ENCODE assay signal across 23 cellular contexts in the genomic region with DNA sequence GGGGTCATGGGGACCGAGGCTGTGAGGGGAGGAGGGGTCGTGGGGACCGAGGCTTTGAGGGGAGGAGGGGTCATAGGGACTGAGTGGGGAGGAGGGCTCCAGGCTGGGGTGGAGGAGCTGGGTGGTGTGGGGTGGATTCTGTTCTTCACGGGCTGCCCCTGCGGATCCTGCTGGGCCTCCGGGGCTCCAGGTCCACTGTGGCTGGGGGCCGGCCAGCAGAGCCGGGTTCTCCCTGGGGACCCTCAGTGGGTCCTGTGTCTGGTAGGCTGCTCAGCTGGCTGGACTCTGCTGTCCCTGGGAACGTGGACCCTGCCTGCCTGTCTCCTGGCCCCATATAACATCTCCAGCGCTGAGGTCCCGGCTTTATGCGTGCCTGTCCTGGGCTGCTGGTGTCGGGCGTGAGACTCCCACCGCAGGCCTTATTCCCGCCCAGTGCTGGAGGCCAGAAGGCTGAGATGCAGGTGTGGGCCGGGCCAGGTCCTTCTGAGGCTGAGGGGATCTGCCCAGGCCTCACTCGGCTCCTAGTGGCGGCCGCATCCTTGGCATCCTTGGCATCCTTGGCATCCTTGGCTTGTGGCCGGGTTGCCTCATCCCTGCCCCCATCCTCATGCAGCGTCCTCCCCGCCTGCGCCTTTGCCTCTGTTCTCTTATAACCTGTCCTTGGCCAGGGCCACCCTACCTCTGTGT. TPM values are rescaled to one million over a fixed set of nuclear protein-coding genes. Genes with fewer than 3 reads are reported as not detected.
DNase-seq lines count a peak whose midpoint lies in the region; ATAC-seq, FAIRE-seq and TF ChIP-seq lines count a peak whose summit lies in the region.
"Had no signal": no experiment of that assay in that cellular context is flagged by ENCODE, and none has a peak within 500 bp of the region (broad histone marks: within the 10 kb centered on the region; RNA-seq: fewer than 3 reads in every experiment).

No MANE protein-coding gene starts in this region.

- no peaks in the 10 kb centered on the region for H3K27me3 Mint-ChIP-seq in activated CD4-positive, alpha-beta T cell treated with anti-CD3 and anti-CD28 coated beads for 36 hours
- H3K27me3 Mint-ChIP-seq: effector memory CD8-positive, alpha-beta T cell had no signal

- H3K4me1 Mint-ChIP-seq in activated CD4-positive, alpha-beta T cell treated with anti-CD3 and anti-CD28 coated beads for 36 hours: no peaks in the 10 kb centered on the region

- no peak overlapping the region for H2AFZ ChIP-seq in mammary epithelial cell (ENCODE audit: low read depth, low read length)
- H2AFZ ChIP-seq: hepatocyte had no signal

- peak overlapping the region; percentile 91 for H3K27ac ChIP-seq in BLaER1
- peak overlapping the region; percentile 17 for H3K27ac ChIP-seq in mammary epithelial cell (ENCODE audit: insufficient read depth, low read depth, low read length)
- H3K27ac ChIP-seq: hepatocyte, SJCRH30 had no signal

- H3K4me3 ChIP-seq in BLaER1: no peak overlapping the region
- H3K4me3 ChIP-seq in mammary epithelial cell (replicated peaks in 1 of 3; ENCODE audit: insufficient read depth in 1 of 3, low read depth in 2 of 3, low read length in 3 of 3): no peak overlapping the region
- H3K4me3 ChIP-seq: hepatocyte, SJCRH30 had no signal

- BruUV-seq in mammary epithelial cell (replicated peaks; lab: Mats Ljungman, UMichigan): no TSS peak

- FAIRE-seq in HTR-8/SVneo (lab: Jason Lieb, UNC): peak; percentile 76
- FAIRE-seq: small intestine had no signal

- H3K4me2 ChIP-seq in BLaER1: peak overlapping the region; percentile 93
- peak overlapping the region; percentile 77 for H3K4me2 ChIP-seq in mammary epithelial cell (ENCODE audit: insufficient read depth, low read depth, low read length)
- H3K4me2 ChIP-seq: hepatocyte had no signal

- POLR2A ChIA-PET in activated CD4-positive, alpha-beta T cell treated with anti-CD3 and anti-CD28 coated beads for 36 hours (lab: Charles Lee): no interaction called here

- in situ Hi-C loops in mammary epithelial cell (cut with MboI; ENCODE audit: low sequenced_read_pairs in 2 of 2) (no loop called here), G401 (cut with HindIII; ENCODE audit: low sequenced_read_pairs) (no loop called here)

- no peak overlapping the region for H3K27ac Mint-ChIP-seq in activated CD4-positive, alpha-beta T cell treated with anti-CD3 and anti-CD28 coated beads for 36 hours
- H3K27ac Mint-ChIP-seq: effector memory CD8-positive, alpha-beta T cell had no signal

- CTCF ChIA-PET in mammary epithelial cell (lab: Charles Lee; ENCODE audit: low non-redundant PET): no interaction called here
- CTCF ChIA-PET in activated CD4-positive, alpha-beta T cell treated with anti-CD3 and anti-CD28 coated beads for 36 hours (lab: Charles Lee): no interaction called here

- no peaks in the 10 kb centered on the region for H3K27me3 ChIP-seq in BLaER1
- no peaks in the 10 kb centered on the region for H3K27me3 ChIP-seq in mammary epithelial cell (ENCODE audit: insufficient read depth, low read length)
- H3K27me3 ChIP-seq: hepatocyte, SJCRH30 had no signal

- dilution Hi-C loops in mammary epithelial cell (cut with HindIII; ENCODE audit: low sequenced_read_pairs): no loop called here

- H3K4me1 ChIP-seq in BLaER1 (peaks cover 98% of the 10 kb centered on the region), mammary epithelial cell (ENCODE audit: insufficient read depth, low read length) (peaks cover 19% of the 10 kb centered on the region)
- H3K4me1 ChIP-seq: SJCRH30 had no signal

- H3K9ac ChIP-seq in BLaER1 (peak overlapping the region; percentile 13; the same call in 1 of the 2 replicates), mammary epithelial cell (ENCODE audit: insufficient read depth, low read length) (no peak overlapping the region)

- no peak for ATAC-seq in HG03378 (IDR thresholded peaks at IDR 0.05; ENCODE audit: unreplicated experiment)
- ATAC-seq in activated CD4-positive, alpha-beta T cell treated with anti-CD3 and anti-CD28 coated beads for 36 hours: no peak
- ATAC-seq: effector memory CD8-positive, alpha-beta T cell had no signal

- H3K36me3 Mint-ChIP-seq in activated CD4-positive, alpha-beta T cell treated with anti-CD3 and anti-CD28 coated beads for 36 hours (ENCODE audit: low read depth): no peaks in the 10 kb centered on the region

- intact Hi-C loops in mammary epithelial cell (cut with micrococcal nuclease): loop anchor here (2.0 kb wide), 1 partner anchor 21 kb away; the partner anchor contains the start of gene GNA11
- intact Hi-C loops in activated CD4-positive, alpha-beta T cell treated with anti-CD3 and anti-CD28 coated beads for 36 hours (cut with DNase I, micrococcal nuclease): no loop called here

- H3K9me3 Mint-ChIP-seq in activated CD4-positive, alpha-beta T cell treated with anti-CD3 and anti-CD28 coated beads for 36 hours (ENCODE audit: low read depth): no peaks in the 10 kb centered on the region
- H3K9me3 Mint-ChIP-seq: effector memory CD8-positive, alpha-beta T cell had no signal

- H4K20me1 ChIP-seq in BLaER1 (peaks cover 7% of the 10 kb centered on the region; the same call in 1 of the 2 replicates), mammary epithelial cell (ENCODE audit: insufficient read depth, low read length) (peaks cover 2% of the 10 kb centered on the region)

- H3K9me3 ChIP-seq in BLaER1 (no peaks in the 10 kb centered on the region), mammary epithelial cell (replicated peaks; ENCODE audit: insufficient read depth, low read length) (no peaks in the 10 kb centered on the region)
- H3K9me3 ChIP-seq: SJCRH30 had no signal

- DNase-seq in HTR-8/SVneo (ENCODE audit: insufficient read length, low spot score) (peak; percentile 66), mammary epithelial cell (peak; percentile 52), myocyte (ENCODE audit: low read depth) (peak; percentile 40), G401 (ENCODE audit: low spot score) (no peak), NCI-H128 (lab: John Stamatoyannopoulos, UW; ENCODE audit: unreplicated experiment) (no peak)
- no peak for DNase-seq in activated CD4-positive, alpha-beta T cell treated with anti-CD3 and anti-CD28 coated beads for 36 hours
- DNase-seq: activated CD4-positive, alpha-beta T cell treated with anti-CD3 and anti-CD28 coated beads for 4 hours; activated CD8-positive, alpha-beta memory T cell treated with anti-CD3 and anti-CD28 coated beads, Interleukin-2, amount 50 U/mL, for 48 hours; activated gamma-delta T cell; amygdala; cerebellar nuclear complex; effector memory CD8-positive, alpha-beta T cell; HCEC 1CT; MM.1S; NCI-H2081 treated with DMSO at 0.1 percent for 48 hours; NCI-H524; SJCRH30; small intestine; T1000 had no signal

- H3K79me2 ChIP-seq in mammary epithelial cell (ENCODE audit: insufficient read depth, low read length): peaks cover 62% of the 10 kb centered on the region

- H3K4me3 Mint-ChIP-seq in activated CD4-positive, alpha-beta T cell treated with anti-CD3 and anti-CD28 coated beads for 36 hours: no peak overlapping the region
- H3K4me3 Mint-ChIP-seq: effector memory CD8-positive, alpha-beta T cell had no signal

- WGBS in mammary epithelial cell (ENCODE audit: low coverage, missing lambda C conversion rate): 5% methylated on average over 13 of the region's 24 CpGs

- H3K36me3 ChIP-seq in BLaER1 (peaks cover 52% of the 10 kb centered on the region), mammary epithelial cell (ENCODE audit: insufficient read depth, low read length) (peaks cover under 1% of the 10 kb centered on the region)
- H3K36me3 ChIP-seq: SJCRH30 had no signal

- no peak for TF ChIP-seq CTCF in mammary epithelial cell (conservative IDR thresholded peaks at IDR 0.05 in 1 of 2, IDR thresholded peaks at IDR 0.05 in 1 of 2; ENCODE audit: extremely low read depth in 1 of 2, insufficient read depth in 1 of 2, low read depth in 1 of 2, low read length in 2 of 2)

RNA-seq across cellular contexts. Expression of gene GNA15, which starts 19.8 kb away (rescaled TPM):
- total RNA-seq in mammary epithelial cell (100 to 1,000 TPM in 1 of 2 donors, 10 to 100 TPM in 1; 28.7 to 110 TPM), myocyte (0.05 and 0.47 TPM in 2 replicates)
- polyA plus RNA-seq in mammary epithelial cell: 57.1 TPM
- polyA minus RNA-seq in mammary epithelial cell: 43.7 TPM
- not detected for polyA plus RNA-seq in myocyte (2012)
- total RNA-seq in G401 (2014; rRNA removed; shearing (Covaris generic)): 2.8 and 3.7 TPM in 2 replicates
- total RNA-seq in activated CD4-positive, alpha-beta T cell treated with anti-CD3 and anti-CD28 coated beads for 36 hours: 10 to 100 TPM; 64.9 to 70.9 TPM
- total RNA-seq: osteocyte had no signal

RNA-seq across cellular contexts. Expression of gene GNA11, which starts 21.9 kb away (rescaled TPM):
- total RNA-seq in mammary epithelial cell (10 to 100 TPM; 68.1 to 91.4 TPM), myocyte (52.1 and 54.6 TPM in 2 replicates)
- polyA plus RNA-seq in mammary epithelial cell: 67.4 TPM
- 86.9 TPM for polyA minus RNA-seq in mammary epithelial cell
- 68.1 TPM for polyA plus RNA-seq in myocyte (2012)
- 42.9 and 44.0 TPM in 2 replicates for total RNA-seq in G401 (2014; rRNA removed; shearing (Covaris generic))
- total RNA-seq in activated CD4-positive, alpha-beta T cell treated with anti-CD3 and anti-CD28 coated beads for 36 hours: 10 to 100 TPM in 1 of 2 experiments, 1 to 10 TPM in 1; 7.3 to 13.2 TPM

RNA-seq across cellular contexts. Expression of gene TLE5, which starts 53.8 kb away (rescaled TPM):
- total RNA-seq in mammary epithelial cell: 100 to 1,000 TPM; 348 to 349 TPM
- 370 TPM for polyA plus RNA-seq in mammary epithelial cell
- 319 TPM for polyA minus RNA-seq in mammary epithelial cell
- 295 and 328 TPM in 2 replicates for total RNA-seq in myocyte
- 493 TPM for polyA plus RNA-seq in myocyte (2012)
- 292 and 378 TPM in 2 replicates for total RNA-seq in G401 (2014; rRNA removed; shearing (Covaris generic))
- 100 to 1,000 TPM; 349 to 533 TPM for total RNA-seq in activated CD4-positive, alpha-beta T cell treated with anti-CD3 and anti-CD28 coated beads for 36 hours

Comparison
In these comparisons a context has a peak if more than half of its experiments do, and no peak if none do; other contexts are left out.
1. DNase-seq: peak in HTR-8/SVneo (single experiment), mammary epithelial cell (single experiment) and myocyte (single experiment); none in G401 (single experiment), NCI-H128 (single experiment) and activated CD4-positive, alpha-beta T cell treated with anti-CD3 and anti-CD28 coated beads for 36 hours (single experiment).